ENCODE assay signal across 8 cellular contexts in the genomic region with DNA sequence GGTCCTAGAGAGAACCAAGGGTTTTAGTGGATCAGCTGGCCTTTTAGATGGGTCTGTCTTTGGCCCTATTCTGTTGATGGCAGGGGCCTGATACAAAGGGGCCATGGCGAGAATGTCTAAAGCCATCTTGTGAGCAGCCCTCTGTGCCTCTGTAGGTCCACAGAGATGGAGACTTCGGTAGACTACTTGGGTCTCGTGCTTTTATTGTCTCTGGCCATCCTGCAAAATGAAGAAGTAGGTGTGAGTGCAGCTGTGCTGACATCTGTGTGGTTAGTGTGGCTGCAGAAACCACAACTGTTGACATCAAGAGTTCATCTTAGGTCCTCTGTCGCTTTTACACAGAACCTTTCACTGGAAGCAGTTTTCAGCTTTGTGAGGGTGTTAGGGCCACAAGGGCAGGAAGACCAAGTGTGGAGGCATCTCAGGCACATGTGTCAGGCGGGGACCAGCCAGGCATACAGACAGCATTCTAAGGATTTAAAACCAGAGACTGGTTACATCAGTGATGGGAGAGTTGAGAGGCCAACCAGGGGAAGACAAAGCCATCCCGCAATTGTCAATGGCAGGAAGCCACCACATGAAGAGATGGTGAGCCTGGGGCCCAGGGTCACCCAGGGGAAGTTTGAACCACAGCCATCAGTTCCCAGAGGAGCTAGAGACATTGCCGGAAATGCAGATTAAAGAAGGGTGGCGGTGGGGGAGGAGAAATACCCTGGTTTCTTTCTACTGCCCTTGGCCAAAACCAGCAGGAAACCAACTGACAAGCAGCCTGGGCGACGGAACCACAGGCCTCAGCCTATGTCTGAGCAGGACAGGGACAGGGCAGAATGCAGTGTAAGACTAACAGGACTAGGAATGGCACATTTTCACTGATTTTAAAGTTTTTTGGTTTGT. TPM values are rescaled to one million over a fixed set of nuclear protein-coding genes. Genes with fewer than 3 reads are reported as not detected.
A peak's percentile ranks its signal among the peaks of the same experiment; 100 is the strongest.
DNase-seq lines count a peak whose midpoint lies in the region; ATAC-seq, FAIRE-seq and TF ChIP-seq lines count a peak whose summit lies in the region.

No MANE protein-coding gene starts in this region.

- peak; percentile 99 for FAIRE-seq in GM19239 (lab: Jason Lieb, UNC)

- no peak overlapping the region for H3K4me3 ChIP-seq in choroid plexus epithelial cell (ENCODE audit: low read depth, low read length)

- intact Hi-C loops in sciatic nerve (cut with DNase I) = no loop called here

- TF ChIP-seq CTCF in choroid plexus epithelial cell (conservative IDR thresholded peaks at IDR 0.05; ENCODE audit: low read depth, low read length) = no peak

- DNase-seq in AG20443 (ENCODE audit: low spot score) (peak; percentile 30), GM19239 (ENCODE audit: insufficient read length, low spot score) (peak; percentile 72), T-helper 2 cell (peak in 3 of 5 experiments; percentile 31 to 96 (median 83)), choroid plexus epithelial cell (ENCODE audit: low read depth) (peak; percentile 51), sciatic nerve (ENCODE audit: low spot score) (no peak), SHP77 (lab: John Stamatoyannopoulos, UW) (no peak), dedifferentiated amniotic fluid mesenchymal stem cell (ENCODE audit: extremely low spot score) (no peak)

- ATAC-seq in HG03139 (IDR thresholded peaks at IDR 0.05; ENCODE audit: unreplicated experiment) = peak; percentile 64
- peak; percentile 86 for ATAC-seq in sciatic nerve

RNA-seq across cellular contexts. Expression of a gene that starts 13.0 kb away (rescaled TPM):
- total RNA-seq in sciatic nerve = 90.6 TPM

RNA-seq across cellular contexts. Expression of a gene that starts 22.8 kb away (rescaled TPM):
- 7.8 TPM for total RNA-seq in sciatic nerve

RNA-seq across cellular contexts. Expression of a gene that starts 23.0 kb away (rescaled TPM):
- total RNA-seq in sciatic nerve = 43.9 TPM

RNA-seq across cellular contexts. Expression of a gene that starts 58.8 kb away (rescaled TPM):
- total RNA-seq in sciatic nerve = 0.98 TPM

Comparison
In these comparisons a context has a peak if more than half of its experiments do, and no peak if none do; other contexts are left out.
1. DNase-seq: peak in AG20443 (single experiment), GM19239 (single experiment), T-helper 2 cell (3 of 5) and choroid plexus epithelial cell (single experiment); none in sciatic nerve (single experiment), SHP77 (0 of 2) and dedifferentiated amniotic fluid mesenchymal stem cell (single experiment).